In genomic region chr11:65613091-65613928, GRCh38 we compare ENCODE assay signal across 6 cellular contexts. TPM values are rescaled to one million over a fixed set of nuclear protein-coding genes. Genes with fewer than 3 reads are reported as not detected.
DNase-seq lines count a peak whose midpoint lies in the region; ATAC-seq and TF ChIP-seq lines count a peak whose summit lies in the region.

No MANE protein-coding gene starts in this region.

- peak overlapping the region; percentile 96 for H3K27ac ChIP-seq in CD4-positive, CD25-positive, alpha-beta regulatory T cell (ENCODE audit: insufficient read depth, low read length, poor library complexity, severe bottlenecking)
- peak overlapping the region; percentile 79 for H3K27ac ChIP-seq in SK-N-MC
- no peak overlapping the region for H3K27ac ChIP-seq in iPS DF 6.9 (ENCODE audit: low read length)
- peak overlapping the region; percentile 90 for H3K27ac ChIP-seq in vagina

- peaks cover 21% of the 10 kb centered on the region for H3K36me3 ChIP-seq in CD4-positive, CD25-positive, alpha-beta regulatory T cell (ENCODE audit: control insufficient read depth, insufficient read depth, low read length)
- H3K36me3 ChIP-seq in SK-N-MC (ENCODE audit: insufficient read depth, low read length) (peaks cover 11% of the 10 kb centered on the region; the same call in 1 of the 2 replicates), iPS DF 6.9 (ENCODE audit: control insufficient read depth, insufficient read depth, low read length) (peaks cover 11% of the 10 kb centered on the region; the same call in 1 of the 2 replicates), vagina (peaks cover 0 to 16% of the 10 kb centered on the region in 2 donors)

- TF ChIP-seq CTCF in vagina (IDR thresholded peaks at IDR 0.05), result no peak

- H3K9me3 Mint-ChIP-seq in CD4-positive, CD25-positive, alpha-beta regulatory T cell, result no peaks in the 10 kb centered on the region

- DNase-seq in CD4-positive, CD25-positive, alpha-beta regulatory T cell, result peak in 2 of 3 donors; percentile 14 to 26
- DNase-seq in SK-N-MC (ENCODE audit: low read depth, low spot score) (no peak), iPS DF 6.9 (ENCODE audit: low read depth, low spot score) (no peak), vagina (ENCODE audit: extremely low spot score in 2 of 2) (no peak), NCI-H2107 (lab: John Stamatoyannopoulos, UW) (no peak)

- peak overlapping the region; percentile 98 for H3K4me3 ChIP-seq in CD4-positive, CD25-positive, alpha-beta regulatory T cell (ENCODE audit: low read depth, low read length)
- H3K4me3 ChIP-seq in SK-N-MC (peak overlapping the region; percentile 91), iPS DF 6.9 (ENCODE audit: low read length) (peak overlapping the region; percentile 69), vagina (peak overlapping the region; percentile 72 to 95)

- H3K4me1 Mint-ChIP-seq in CD4-positive, CD25-positive, alpha-beta regulatory T cell, result peaks cover 0 to 69% (median 35%) of the 10 kb centered on the region in 4 donors

- intact Hi-C loops in vagina (cut with DNase I), result loop anchor here (5.0 kb wide), 1 partner anchor 41 kb away; the partner anchor contains the start of genes FAM89B and ZNRD2

- H3K4me3 Mint-ChIP-seq in CD4-positive, CD25-positive, alpha-beta regulatory T cell, result peak overlapping the region; percentile 86 to 98 (median 91)

- TF ChIP-seq POLR2A in vagina (IDR thresholded peaks at IDR 0.05), result no peak

- H3K36me3 Mint-ChIP-seq in CD4-positive, CD25-positive, alpha-beta regulatory T cell, result peaks cover 5% of the 10 kb centered on the region

- H3K27ac Mint-ChIP-seq in CD4-positive, CD25-positive, alpha-beta regulatory T cell, result peak overlapping the region in 2 of 3 donors; percentile 75 to 89

- H3K27me3 Mint-ChIP-seq in CD4-positive, CD25-positive, alpha-beta regulatory T cell, result peaks cover 4% of the 10 kb centered on the region

- no peak for ATAC-seq in CD4-positive, CD25-positive, alpha-beta regulatory T cell (ENCODE audit: low read depth in 2 of 2)
- no peak for ATAC-seq in GM19328 (IDR thresholded peaks at IDR 0.05; ENCODE audit: unreplicated experiment)

- H3K4me1 ChIP-seq in CD4-positive, CD25-positive, alpha-beta regulatory T cell (ENCODE audit: control insufficient read depth, insufficient read depth, low read length, poor library complexity, severe bottlenecking), result peaks cover 59% of the 10 kb centered on the region
- H3K4me1 ChIP-seq in iPS DF 6.9 (ENCODE audit: control insufficient read depth, insufficient read depth, low read length), result peaks cover 4% of the 10 kb centered on the region; the same call in 1 of the 2 replicates
- peaks cover 63% of the 10 kb centered on the region for H3K4me1 ChIP-seq in vagina

- WGBS in iPS DF 6.9 (ENCODE audit: insufficient coverage, insufficient read length), result no CpG with 5 or more reads among the region's 43 CpGs

- H3K9me3 ChIP-seq in CD4-positive, CD25-positive, alpha-beta regulatory T cell (ENCODE audit: control insufficient read depth in 2 of 2, low read length in 2 of 2), result no peaks in the 10 kb centered on the region
- H3K9me3 ChIP-seq in SK-N-MC (ENCODE audit: low read depth, low read length) (no peaks in the 10 kb centered on the region), iPS DF 6.9 (ENCODE audit: control insufficient read depth, insufficient read depth, low read length) (no peaks in the 10 kb centered on the region), vagina (no peaks in the 10 kb centered on the region)

- H3K9ac ChIP-seq in SK-N-MC (ENCODE audit: insufficient read length), result peak overlapping the region; percentile 90

- H3K27me3 ChIP-seq in CD4-positive, CD25-positive, alpha-beta regulatory T cell (ENCODE audit: control insufficient read depth, insufficient read depth, low read length), result no peaks in the 10 kb centered on the region
- H3K27me3 ChIP-seq in iPS DF 6.9 (ENCODE audit: control insufficient read depth, insufficient read depth, low read length), result no peaks in the 10 kb centered on the region
- H3K27me3 ChIP-seq in vagina, result no peaks in the 10 kb centered on the region

RNA-seq across cellular contexts. Expression of gene MAP3K11, which starts 0.7 kb away (rescaled TPM):
- total RNA-seq in CD4-positive, CD25-positive, alpha-beta regulatory T cell, result 73.1 TPM
- polyA plus RNA-seq in CD4-positive, CD25-positive, alpha-beta regulatory T cell, result 10 to 100 TPM in 2 of 4 donors, 1 to 10 TPM in 2; 8.1 to 11.6 (median 9.8) TPM
- 38.1 TPM for total RNA-seq in vagina

RNA-seq across cellular contexts. Expression of gene PCNX3, which starts 2.3 kb away (rescaled TPM):
- total RNA-seq in CD4-positive, CD25-positive, alpha-beta regulatory T cell, result 61.3 TPM
- 1 to 10 TPM; 1.9 to 2.6 (median 2.2) TPM for polyA plus RNA-seq in CD4-positive, CD25-positive, alpha-beta regulatory T cell
- 24.8 TPM for total RNA-seq in vagina

RNA-seq across cellular contexts. Expression of gene KCNK7, which starts 17.7 kb away (rescaled TPM):
- 5.5 TPM for total RNA-seq in CD4-positive, CD25-positive, alpha-beta regulatory T cell
- 1 to 10 TPM in 1 of 4 donors, under 1 TPM in 2, not detected in 1; 0.19 to 1.5 (median 0.76) TPM for polyA plus RNA-seq in CD4-positive, CD25-positive, alpha-beta regulatory T cell
- 12.0 TPM for total RNA-seq in vagina

RNA-seq across cellular contexts. Expression of gene SIPA1, which starts 24.6 kb away (rescaled TPM):
- 200 TPM for total RNA-seq in CD4-positive, CD25-positive, alpha-beta regulatory T cell
- 10 to 100 TPM; 74.7 to 91.5 (median 83.1) TPM for polyA plus RNA-seq in CD4-positive, CD25-positive, alpha-beta regulatory T cell
- 63.3 TPM for total RNA-seq in vagina

RNA-seq across cellular contexts. Expression of gene EHBP1L1, which starts 37.5 kb away (rescaled TPM):
- 143 TPM for total RNA-seq in CD4-positive, CD25-positive, alpha-beta regulatory T cell
- 10 to 100 TPM in 1 of 4 donors, 1 to 10 TPM in 3; 7.8 to 11.6 (median 8.7) TPM for polyA plus RNA-seq in CD4-positive, CD25-positive, alpha-beta regulatory T cell
- total RNA-seq in vagina, result 123 TPM

Comparison
In these comparisons a context has a peak if more than half of its experiments do, and no peak if none do; other contexts are left out.
1. DNase-seq: peak in CD4-positive, CD25-positive, alpha-beta regulatory T cell (2 of 3); none in SK-N-MC (single experiment), iPS DF 6.9 (single experiment), vagina (0 of 2) and NCI-H2107 (single experiment).
2. Peak in every context shown above with its lines, with median percentiles within 50 percentile points of each other: H3K4me3 ChIP-seq.